In the genomic region with DNA sequence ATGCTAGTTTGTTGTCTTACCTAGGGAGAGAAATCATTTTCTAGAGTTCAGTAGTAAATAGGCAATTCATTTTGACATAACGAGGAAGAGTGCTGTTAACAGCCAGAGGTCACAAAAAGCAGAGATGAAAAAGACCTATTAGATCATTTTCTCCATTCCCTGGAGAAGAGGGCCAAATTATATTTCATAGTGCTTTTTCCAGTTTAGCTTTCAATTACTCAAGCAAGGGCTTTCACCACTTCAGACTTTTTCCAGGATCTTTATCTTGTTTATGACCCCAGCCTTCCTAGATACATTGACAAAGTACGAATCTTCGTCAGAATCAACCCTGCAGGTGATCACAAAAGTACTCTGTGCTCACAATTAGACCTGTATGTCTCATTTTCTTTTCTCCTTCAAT, we compare ENCODE assay signal across 17 cellular contexts.
A peak's percentile ranks its signal among the peaks of the same experiment; 100 is the strongest.
DNase-seq lines count a peak whose midpoint lies in the region; TF ChIP-seq lines count a peak whose summit lies in the region.
"Had no signal": no experiment of that assay in that cellular context is flagged by ENCODE, and none has a peak within 500 bp of the region (broad histone marks: within the 10 kb centered on the region; RNA-seq: fewer than 3 reads in every experiment).

No MANE protein-coding gene starts in this region.

- no peak overlapping the region for H3K4me2 ChIP-seq in neural cell (ENCODE audit: low read length)
- H3K4me2 ChIP-seq in neuronal stem cell (ENCODE audit: insufficient read depth, low read length, poor library complexity, severe bottlenecking) = no peak overlapping the region
- H3K4me2 ChIP-seq: A549 had no signal

- H2BK15ac ChIP-seq in neuronal stem cell (ENCODE audit: low read length) = no peak overlapping the region

- H2BK12ac ChIP-seq in neuronal stem cell (ENCODE audit: low read length) = no peak overlapping the region

- DNase-seq in NCI-H1105 treated with DMSO at 0.1 percent for 48 hours (lab: John Stamatoyannopoulos, UW) = peak; percentile 14
- DNase-seq in NCI-H1105 (lab: John Stamatoyannopoulos, UW) = no peak
- DNase-seq in SK-N-DZ (ENCODE audit: low spot score) = peak; percentile 29
- DNase-seq in neuronal stem cell (ENCODE audit: low spot score) = no peak
- DNase-seq in activated naive CD4-positive, alpha-beta T cell treated with Interleukin-2 at 50 U/mL for 16 hours = no peak
- DNase-seq in NCI-H1694 (lab: John Stamatoyannopoulos, UW) = no peak
- DNase-seq in NCI-H226 = no peak
- DNase-seq: AML-193; CD4-positive, alpha-beta T cell; DMS153; DMS79; GDM1 had no signal

- H4K8ac ChIP-seq in neuronal stem cell (ENCODE audit: low read depth, low read length) = no peak overlapping the region

- no peak for TF ChIP-seq CTCF in neural cell (IDR thresholded peaks at IDR 0.05; ENCODE audit: poor library complexity, severe bottlenecking)

- WGBS in neuronal stem cell (ENCODE audit: extremely low coverage in 2 of 2, insufficient read length in 2 of 2, insufficient replicate concordance in 1 of 2), 2 donors = no CpG with 5 or more reads among the region's 3 CpGs

- no peak overlapping the region for H2AK5ac ChIP-seq in neuronal stem cell (ENCODE audit: low read depth, low read length)

- H3K36me3 ChIP-seq in neural cell (ENCODE audit: insufficient read depth, low read length) (no peaks in the 10 kb centered on the region), neuronal stem cell (replicated peaks in 1 of 2; ENCODE audit: control insufficient read depth in 2 of 2, insufficient read depth in 2 of 2, low read length in 2 of 2) (no peaks in the 10 kb centered on the region)
- H3K36me3 ChIP-seq: HAP-1 had no signal

- TF ChIP-seq RAD21 in neural cell (conservative IDR thresholded peaks at IDR 0.05) = no peak

- H3K4me3 ChIP-seq in neural cell (ENCODE audit: low read length) (no peak overlapping the region), neuronal stem cell (ENCODE audit: low read length in 2 of 2) (no peak overlapping the region)
- H3K4me3 ChIP-seq: A549, HAP-1 had no signal

- H3K79me1 ChIP-seq in neuronal stem cell (ENCODE audit: low read depth, low read length) = no peaks in the 10 kb centered on the region

- TF ChIP-seq EP300 in neural cell (conservative IDR thresholded peaks at IDR 0.05; ENCODE audit: poor library complexity, severe bottlenecking) = no peak

- H2BK5ac ChIP-seq in neuronal stem cell (ENCODE audit: low read length) = no peak overlapping the region

- no peaks in the 10 kb centered on the region for H3F3A ChIP-seq in neural cell (ENCODE audit: insufficient read depth, low read length, poor library complexity, severe bottlenecking)

- H3K27ac ChIP-seq in neural cell (ENCODE audit: low read length) = peak overlapping the region; percentile 61
- H3K27ac ChIP-seq in neuronal stem cell (replicated peaks; ENCODE audit: low read length) = no peak overlapping the region
- H3K27ac ChIP-seq: 22Rv1, A549, C4-2B had no signal

- H2BK120ac ChIP-seq in neuronal stem cell (ENCODE audit: low read depth, low read length) = no peak overlapping the region

- no peaks in the 10 kb centered on the region for H3K27me3 ChIP-seq in neural cell (ENCODE audit: insufficient read depth, low read depth, low read length)
- no peaks in the 10 kb centered on the region for H3K27me3 ChIP-seq in neuronal stem cell (ENCODE audit: control insufficient read depth in 3 of 3, insufficient read depth in 3 of 3, low read depth in 1 of 3, low read length in 3 of 3)

- H3K23ac ChIP-seq in neuronal stem cell (ENCODE audit: low read depth, low read length, poor library complexity) = no peak overlapping the region

- H3K9ac ChIP-seq in neural cell (ENCODE audit: low read length) (no peak overlapping the region), neuronal stem cell (ENCODE audit: low read depth, low read length, poor library complexity) (no peak overlapping the region)

- no peaks in the 10 kb centered on the region for H3K79me2 ChIP-seq in neural cell (replicated peaks; ENCODE audit: insufficient read depth, low read length)

- no peaks in the 10 kb centered on the region for H4K20me1 ChIP-seq in neural cell (ENCODE audit: insufficient read depth)

- H4K91ac ChIP-seq in neuronal stem cell (ENCODE audit: low read depth, low read length, poor library complexity) = no peak overlapping the region

- H3K9me2 ChIP-seq in neural cell (ENCODE audit: insufficient read depth, low read length) = no peaks in the 10 kb centered on the region

- H3K4me1 ChIP-seq in neuronal stem cell (ENCODE audit: control insufficient read depth in 2 of 2, insufficient read depth in 1 of 2, low read depth in 1 of 2, low read length in 2 of 2) = peaks cover 4 to 6% of the 10 kb centered on the region in 2 donors
- H3K4me1 ChIP-seq: A549, HAP-1 had no signal

- H3K9me3 ChIP-seq in neural cell (ENCODE audit: low read length) (no peaks in the 10 kb centered on the region), neuronal stem cell (replicated peaks in 1 of 2; ENCODE audit: control insufficient read depth in 2 of 2, insufficient read depth in 1 of 2, low read depth in 1 of 2, low read length in 2 of 2) (no peaks in the 10 kb centered on the region)
- H3K9me3 ChIP-seq: A549, HAP-1 had no signal

- H2AFZ ChIP-seq in neural cell (ENCODE audit: low read depth, low read length) = no peak overlapping the region
- peak overlapping the region; percentile 67 for H2AFZ ChIP-seq in neuronal stem cell (ENCODE audit: low read length)

- no peak overlapping the region for H3K4ac ChIP-seq in neuronal stem cell (ENCODE audit: low read length)

- H3K18ac ChIP-seq in neuronal stem cell (ENCODE audit: low read length) = no peak overlapping the region

- no peak overlapping the region for H3K14ac ChIP-seq in neuronal stem cell (ENCODE audit: low read length)

TF ChIP-seq in neural cell, 6 proteins besides CTCF, POLR2A, EP300 and RAD21:
- TF ChIP-seq EZH2 (IDR thresholded peaks at IDR 0.05; ENCODE audit: borderline replicate concordance, insufficient read depth, low read length, poor library complexity, severe bottlenecking) (no peak), POLR2AphosphoS5 (IDR thresholded peaks at IDR 0.05) (peak; percentile 41), MXI1 (conservative IDR thresholded peaks at IDR 0.05; ENCODE audit: poor library complexity, severe bottlenecking) (no peak), SMC3 (conservative IDR thresholded peaks at IDR 0.05; ENCODE audit: poor library complexity) (no peak)
- TF ChIP-seq, protein P1, sequence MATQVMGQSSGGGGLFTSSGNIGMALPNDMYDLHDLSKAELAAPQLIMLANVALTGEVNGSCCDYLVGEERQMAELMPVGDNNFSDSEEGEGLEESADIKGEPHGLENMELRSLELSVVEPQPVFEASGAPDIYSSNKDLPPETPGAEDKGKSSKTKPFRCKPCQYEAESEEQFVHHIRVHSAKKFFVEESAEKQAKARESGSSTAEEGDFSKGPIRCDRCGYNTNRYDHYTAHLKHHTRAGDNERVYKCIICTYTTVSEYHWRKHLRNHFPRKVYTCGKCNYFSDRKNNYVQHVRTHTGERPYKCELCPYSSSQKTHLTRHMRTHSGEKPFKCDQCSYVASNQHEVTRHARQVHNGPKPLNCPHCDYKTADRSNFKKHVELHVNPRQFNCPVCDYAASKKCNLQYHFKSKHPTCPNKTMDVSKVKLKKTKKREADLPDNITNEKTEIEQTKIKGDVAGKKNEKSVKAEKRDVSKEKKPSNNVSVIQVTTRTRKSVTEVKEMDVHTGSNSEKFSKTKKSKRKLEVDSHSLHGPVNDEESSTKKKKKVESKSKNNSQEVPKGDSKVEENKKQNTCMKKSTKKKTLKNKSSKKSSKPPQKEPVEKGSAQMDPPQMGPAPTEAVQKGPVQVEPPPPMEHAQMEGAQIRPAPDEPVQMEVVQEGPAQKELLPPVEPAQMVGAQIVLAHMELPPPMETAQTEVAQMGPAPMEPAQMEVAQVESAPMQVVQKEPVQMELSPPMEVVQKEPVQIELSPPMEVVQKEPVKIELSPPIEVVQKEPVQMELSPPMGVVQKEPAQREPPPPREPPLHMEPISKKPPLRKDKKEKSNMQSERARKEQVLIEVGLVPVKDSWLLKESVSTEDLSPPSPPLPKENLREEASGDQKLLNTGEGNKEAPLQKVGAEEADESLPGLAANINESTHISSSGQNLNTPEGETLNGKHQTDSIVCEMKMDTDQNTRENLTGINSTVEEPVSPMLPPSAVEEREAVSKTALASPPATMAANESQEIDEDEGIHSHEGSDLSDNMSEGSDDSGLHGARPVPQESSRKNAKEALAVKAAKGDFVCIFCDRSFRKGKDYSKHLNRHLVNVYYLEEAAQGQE (IDR thresholded peaks at IDR 0.05; ENCODE audit: borderline replicate concordance) = peak; percentile 97

Comparison
In these comparisons a context has a peak if more than half of its experiments do, and no peak if none do; other contexts are left out.
1. DNase-seq: peak in NCI-H1105 treated with DMSO at 0.1 percent for 48 hours (single experiment) and SK-N-DZ (single experiment); none in NCI-H1105 (single experiment), neuronal stem cell (single experiment), activated naive CD4-positive, alpha-beta T cell treated with Interleukin-2 at 50 U/mL for 16 hours (single experiment), NCI-H1694 (single experiment) and NCI-H226 (single experiment).